11 cellular contexts compared by ENCODE assay signal in the genomic region with DNA sequence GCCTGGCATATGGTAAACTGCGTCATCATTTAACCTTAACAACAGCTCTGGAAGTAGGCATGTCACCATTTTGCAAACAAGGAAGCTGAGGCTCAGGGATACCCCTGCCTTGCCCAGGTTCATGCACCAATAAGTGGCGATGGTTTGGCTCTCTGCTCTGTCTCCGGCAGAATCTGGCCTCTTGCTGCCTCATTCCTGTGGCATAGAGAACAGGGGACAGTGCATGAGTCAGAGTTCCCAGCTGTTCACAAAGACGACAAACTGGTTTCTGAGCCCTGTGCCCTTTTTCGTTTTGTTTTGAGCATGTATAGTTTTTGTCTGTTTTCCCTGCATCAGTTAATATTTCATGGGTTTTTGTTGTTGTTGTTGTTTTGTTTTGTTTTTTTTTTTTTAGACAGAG.
DNase-seq lines count a peak whose midpoint lies in the region; ATAC-seq, FAIRE-seq and TF ChIP-seq lines count a peak whose summit lies in the region.
"Had no signal": no experiment of that assay in that cellular context is flagged by ENCODE, and none has a peak within 500 bp of the region (broad histone marks: within the 10 kb centered on the region; RNA-seq: fewer than 3 reads in every experiment).

No MANE protein-coding gene starts in this region.

- no peaks in the 10 kb centered on the region for H3K36me3 ChIP-seq in astrocyte (ENCODE audit: insufficient read depth, low read length)
- H3K36me3 ChIP-seq in CD4-positive, alpha-beta memory T cell (ENCODE audit: insufficient read depth, low read length) = no peaks in the 10 kb centered on the region

- peaks cover 67% of the 10 kb centered on the region for H3K27me3 Mint-ChIP-seq in astrocyte (ENCODE audit: low read depth, unreplicated experiment)
- H3K27me3 Mint-ChIP-seq in type B pancreatic cell = no peaks in the 10 kb centered on the region
- H3K27me3 Mint-ChIP-seq in CD4-positive, alpha-beta memory T cell = peaks cover 6 to 19% of the 10 kb centered on the region in 2 donors

- ATAC-seq in HG03175 (IDR thresholded peaks at IDR 0.05; ENCODE audit: unreplicated experiment) = no peak
- ATAC-seq: effector memory CD8-positive, alpha-beta T cell had no signal

- H3K27ac Mint-ChIP-seq in astrocyte (ENCODE audit: unreplicated experiment) = peak overlapping the region; percentile 71
- H3K27ac Mint-ChIP-seq in type B pancreatic cell = peak overlapping the region; percentile 92
- H3K27ac Mint-ChIP-seq in CD4-positive, alpha-beta memory T cell = no peak overlapping the region
- H3K27ac Mint-ChIP-seq: activated T-helper 2 cell treated with anti-CD3 and anti-CD28 coated beads, Interferon-gamma antibody, Interleukin-2, Interleukin-4, amounts not matched to agents 10 μg/mL and 5 μg/mL and 100 μg/mL, durations not matched to agents 14 hours and 24 hours and 36 hours; effector memory CD8-positive, alpha-beta T cell had no signal

- H3K9ac ChIP-seq in astrocyte (ENCODE audit: low read length) = no peak overlapping the region

- TF ChIP-seq CTCF in astrocyte (IDR thresholded peaks at IDR 0.05; ENCODE audit: insufficient read depth, low read depth, low read length) = no peak
- no peak for TF ChIP-seq CTCF in type B pancreatic cell (conservative IDR thresholded peaks at IDR 0.05)

- FAIRE-seq in astrocyte (lab: Jason Lieb, UNC) (no peak), islet of Langerhans (lab: Jason Lieb, UNC) (peak; percentile 61)

- no peaks in the 10 kb centered on the region for H3K79me2 ChIP-seq in astrocyte (ENCODE audit: insufficient read depth, low read length)

- peak; percentile 76 for DNase-seq in HT1080 (ENCODE audit: low read depth)
- peak; percentile 83 for DNase-seq in astrocyte (ENCODE audit: low read depth)
- no peak for DNase-seq in type B pancreatic cell (ENCODE audit: extremely low spot score, unreplicated experiment)
- no peak for DNase-seq in CD4-positive, alpha-beta memory T cell
- DNase-seq in stimulated activated CD4-positive, alpha-beta T cell treated with anti-CD3 and anti-CD28 coated beads, Interleukin-4, amount 100 ng/mL, for 4 hours = no peak
- DNase-seq: effector memory CD8-positive, alpha-beta T cell; KBM-7; stimulated activated CD4-positive, alpha-beta T cell treated with anti-CD3 and anti-CD28 coated beads, Interleukin-15, amount 100 ng/mL, for 24 hours had no signal

- no peaks in the 10 kb centered on the region for H3K9me3 ChIP-seq in astrocyte (ENCODE audit: insufficient read depth, low read depth, low read length)
- H3K9me3 ChIP-seq in CD4-positive, alpha-beta memory T cell (ENCODE audit: control insufficient read depth in 1 of 2, low read length in 2 of 2) = no peaks in the 10 kb centered on the region

- H3K4me3 Mint-ChIP-seq in astrocyte (ENCODE audit: unreplicated experiment) (no peak overlapping the region), type B pancreatic cell (peak overlapping the region; percentile 29)
- H3K4me3 Mint-ChIP-seq in CD4-positive, alpha-beta memory T cell = no peak overlapping the region
- H3K4me3 Mint-ChIP-seq: effector memory CD8-positive, alpha-beta T cell had no signal

- no peak overlapping the region for H2AFZ ChIP-seq in astrocyte (ENCODE audit: low read depth, low read length)

- H3K4me1 ChIP-seq in astrocyte (ENCODE audit: insufficient read depth, low read length) = peaks cover 22% of the 10 kb centered on the region
- no peaks in the 10 kb centered on the region for H3K4me1 ChIP-seq in CD4-positive, alpha-beta memory T cell (ENCODE audit: insufficient read depth, low read length)

- peaks cover 37% of the 10 kb centered on the region for H3K27me3 ChIP-seq in astrocyte (ENCODE audit: insufficient read depth, low read length)
- H3K27me3 ChIP-seq in CD4-positive, alpha-beta memory T cell (ENCODE audit: insufficient read depth, low read length) = no peaks in the 10 kb centered on the region

- H3K9me3 Mint-ChIP-seq in astrocyte (ENCODE audit: unreplicated experiment) (peaks cover 14% of the 10 kb centered on the region), type B pancreatic cell (peaks cover 4% of the 10 kb centered on the region)
- no peaks in the 10 kb centered on the region for H3K9me3 Mint-ChIP-seq in CD4-positive, alpha-beta memory T cell
- H3K9me3 Mint-ChIP-seq: activated T-helper 2 cell treated with anti-CD3 and anti-CD28 coated beads, Interferon-gamma antibody, Interleukin-2, Interleukin-4, amounts not matched to agents 10 μg/mL and 5 μg/mL and 100 μg/mL, durations not matched to agents 14 hours and 24 hours and 36 hours; effector memory CD8-positive, alpha-beta T cell had no signal

- POLR2A ChIA-PET in CD4-positive, alpha-beta memory T cell (lab: Charles Lee; ENCODE audit: partially characterized antibody) = no interaction called here

- CTCF ChIA-PET in CD4-positive, alpha-beta memory T cell (lab: Charles Lee; ENCODE audit: partially characterized antibody) = interaction anchor here (0.6 kb wide), 1 partner anchor 209 kb away, joined by 3 read pairs; no protein-coding TSS in a partner anchor

- H4K20me1 ChIP-seq in astrocyte (ENCODE audit: insufficient read depth, low read length) = no peaks in the 10 kb centered on the region

- no peak overlapping the region for H3K4me3 ChIP-seq in astrocyte (ENCODE audit: insufficient read depth, low read depth, low read length)
- no peak overlapping the region for H3K4me3 ChIP-seq in CD4-positive, alpha-beta memory T cell (ENCODE audit: low read length in 2 of 2)

- H3K4me1 Mint-ChIP-seq in astrocyte (ENCODE audit: low read depth, unreplicated experiment) (peaks cover 23% of the 10 kb centered on the region), type B pancreatic cell (ENCODE audit: unreplicated experiment) (peaks cover 56% of the 10 kb centered on the region)
- no peaks in the 10 kb centered on the region for H3K4me1 Mint-ChIP-seq in CD4-positive, alpha-beta memory T cell

- intact Hi-C loops in CD4-positive, alpha-beta memory T cell (cut with micrococcal nuclease) = no loop called here

- H3K36me3 Mint-ChIP-seq in astrocyte (ENCODE audit: low read depth, unreplicated experiment) (no peaks in the 10 kb centered on the region), type B pancreatic cell (no peaks in the 10 kb centered on the region)
- H3K36me3 Mint-ChIP-seq in CD4-positive, alpha-beta memory T cell = no peaks in the 10 kb centered on the region

- peak overlapping the region; percentile 41 for H3K4me2 ChIP-seq in astrocyte (ENCODE audit: low read length)

- H3K27ac ChIP-seq in astrocyte (ENCODE audit: low read depth, low read length) = no peak overlapping the region
- H3K27ac ChIP-seq in CD4-positive, alpha-beta memory T cell (ENCODE audit: low read depth, low read length) = no peak overlapping the region

Comparison
In these comparisons a context has a peak if more than half of its experiments do, and no peak if none do; other contexts are left out.
1. DNase-seq: peak in HT1080 (single experiment) and astrocyte (single experiment); none in type B pancreatic cell (single experiment), CD4-positive, alpha-beta memory T cell (0 of 5) and stimulated activated CD4-positive, alpha-beta T cell treated with anti-CD3 and anti-CD28 coated beads, Interleukin-4, amount 100 ng/mL, for 4 hours (0 of 2).
2. H3K27ac Mint-ChIP-seq: peak in astrocyte (single experiment) and type B pancreatic cell (single experiment); none in CD4-positive, alpha-beta memory T cell (0 of 7).